In the genomic region with DNA sequence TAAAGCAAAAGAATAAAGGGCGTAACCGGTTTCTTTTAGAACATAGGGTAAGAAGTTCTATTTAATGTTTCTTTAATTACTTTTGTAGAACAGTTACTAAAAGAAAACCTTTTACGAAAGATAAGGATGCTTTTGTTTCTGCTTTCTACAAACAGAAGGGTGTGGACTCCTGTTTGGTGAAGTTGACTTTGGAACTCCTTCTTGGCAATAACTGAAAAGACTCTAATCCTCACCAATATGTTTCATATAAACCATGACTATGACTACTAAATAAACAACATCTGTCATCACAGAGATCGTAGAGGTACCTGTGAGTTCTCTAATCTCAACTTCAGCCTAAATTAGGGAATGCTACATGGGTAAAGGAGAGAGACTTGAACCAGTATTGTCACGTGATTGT, we compare ENCODE assay signal across 28 cellular contexts.
"Had no signal": no experiment of that assay in that cellular context is flagged by ENCODE, and none has a peak within 500 bp of the region (broad histone marks: within the 10 kb centered on the region; RNA-seq: fewer than 3 reads in every experiment).

No MANE protein-coding gene starts in this region.

- ATAC-seq: activated CD8-positive, alpha-beta memory T cell treated with anti-CD3 and anti-CD28 coated beads, Interleukin-2, amount 10 ng/mL, durations not matched to agents 7 days and 5 days; activated naive CD8-positive, alpha-beta T cell treated with anti-CD3 and anti-CD28 coated beads, Interleukin-2, amount 50 U/mL, for 24 hours; Right ventricle myocardium inferior had no signal

- H3K4me3 ChIP-seq: PC-9 had no signal

- FAIRE-seq: RCC 7860 had no signal

- DNase-seq: activated B cell treated with CpG ODN at 0.5 μM for 24 hours; activated CD4-positive, alpha-beta memory T cell treated with anti-CD3 and anti-CD28 coated beads, Interleukin-2, amount 10 ng/mL, durations not matched to agents 7 days and 5 days; activated CD4-positive, alpha-beta T cell treated with anti-CD3 and anti-CD28 coated beads for 4 hours; activated CD4-positive, CD25-positive, alpha-beta regulatory T cell treated with anti-CD3 and anti-CD28 coated beads, Interleukin-2, amount 50 U/mL, for 72 hours; activated CD8-positive, alpha-beta memory T cell treated with anti-CD3 and anti-CD28 coated beads for 24 hours; activated CD8-positive, alpha-beta memory T cell treated with anti-CD3 and anti-CD28 coated beads, Interleukin-2, amount 10 ng/mL, durations not matched to agents 7 days and 5 days; activated CD8-positive, alpha-beta memory T cell treated with anti-CD3 and anti-CD28 coated beads, Interleukin-2, amount 50 U/mL, for 48 hours; activated effector memory CD4-positive, alpha-beta T cell treated with Interleukin-2 at 50 U/mL for 16 hours; activated naive CD4-positive, alpha-beta T cell treated with anti-CD3 and anti-CD28 coated beads, Interleukin-2, amount 10 ng/mL, durations not matched to agents 7 days and 5 days; activated naive CD8-positive, alpha-beta T cell treated with anti-CD3 and anti-CD28 coated beads, Interleukin-2, amount 50 U/mL, for 24 hours; activated T-cell treated with anti-CD3 and anti-CD28 coated beads, Interleukin-2, amount 50 U/mL, for 48 hours; anterior cingulate cortex; central memory CD4-positive, alpha-beta T cell; Karpas-422; NCI-H1105; NCI-H1417 treated with DMSO at 0.1 percent for 48 hours; NCI-H187 treated with DMSO at 0.1 percent for 48 hours; NCI-H2081; NCI-H345; NCI-H524 treated with DMSO at 0.1 percent for 48 hours; NCI-H748 treated with DMSO at 0.1 percent for 48 hours; NK-92 treated with Interleukin-12 subunit alpha and Interleukin-12 subunit beta, amount 100 ng/mL, for 24 hours; PC-9; SIG-M5 had no signal

- H3K27ac ChIP-seq: PC-9, RWPE1, VCaP had no signal

- H3K4me2 ChIP-seq: PC-9 had no signal
